Comparison of ENCODE assay signal across 8 cellular contexts in the genomic region with DNA sequence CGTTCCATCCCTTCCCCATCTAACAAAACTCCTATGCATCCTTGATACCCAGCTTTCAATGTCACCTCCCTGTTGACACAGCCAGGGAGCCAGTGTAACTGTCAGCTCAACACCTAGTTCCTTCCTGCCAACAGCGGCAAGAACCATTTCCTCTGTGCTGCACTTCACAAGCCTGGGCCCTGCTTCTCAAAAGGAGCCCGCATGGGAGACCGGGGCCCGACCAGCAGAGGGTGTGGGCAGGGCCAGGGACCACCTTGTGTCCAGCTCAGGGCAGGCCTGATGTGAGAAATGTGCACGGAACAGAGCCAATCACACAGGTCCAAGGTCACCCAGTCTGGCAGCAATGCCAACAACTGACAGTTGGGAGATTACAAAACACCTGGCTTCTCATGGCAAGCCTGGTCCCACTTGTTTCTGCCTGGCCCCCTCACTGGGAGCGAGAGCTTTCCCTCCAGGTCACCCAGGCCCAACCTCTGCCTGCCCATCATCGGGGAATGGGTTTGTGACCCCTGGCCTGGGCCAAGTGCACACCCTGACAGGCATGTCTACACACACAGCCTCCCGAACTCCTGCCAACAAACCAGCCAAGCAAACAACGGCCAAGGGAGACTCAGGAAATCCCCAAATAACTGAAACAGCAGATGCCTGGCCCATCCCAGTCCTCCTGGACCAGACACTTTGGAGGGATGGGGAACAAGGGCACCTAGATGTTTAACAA. TPM values are rescaled to one million over a fixed set of nuclear protein-coding genes. Genes with fewer than 3 reads are reported as not detected.
DNase-seq lines count a peak whose midpoint lies in the region; ATAC-seq, FAIRE-seq and TF ChIP-seq lines count a peak whose summit lies in the region.

No MANE protein-coding gene starts in this region.

- peaks cover 34% of the 10 kb centered on the region for H3K79me2 ChIP-seq in OCI-LY1 (ENCODE audit: insufficient read depth, low read length)
- peaks cover 43% of the 10 kb centered on the region for H3K79me2 ChIP-seq in K562 (ENCODE audit: control insufficient read depth, insufficient read depth, low read length)

- TF ChIP-seq POLR2A in K562 (conservative IDR thresholded peaks at IDR 0.05), result no peak

- DNase-seq in GM12865 (ENCODE audit: low read depth) (peak; percentile 65), K562 (ENCODE audit: extremely low read depth in 1 of 4, low spot score in 3 of 4) (no peak), memory B cell (ENCODE audit: low spot score in 2 of 2) (no peak), type B pancreatic cell (ENCODE audit: extremely low spot score, unreplicated experiment) (no peak), HuH-7.5 (ENCODE audit: low spot score) (no peak), OCI-M2 (lab: John Stamatoyannopoulos, UW; ENCODE audit: unreplicated experiment) (no peak)

- H3K36me3 Mint-ChIP-seq in memory B cell, result peaks cover 18% of the 10 kb centered on the region
- peaks cover 3% of the 10 kb centered on the region for H3K36me3 Mint-ChIP-seq in type B pancreatic cell

- H2AFZ ChIP-seq in OCI-LY1 (ENCODE audit: low read length) (no peak overlapping the region), K562 (ENCODE audit: low read depth, low read length) (no peak overlapping the region)

- H3K4me1 Mint-ChIP-seq in memory B cell (peaks cover 46% of the 10 kb centered on the region), type B pancreatic cell (ENCODE audit: unreplicated experiment) (peaks cover 29% of the 10 kb centered on the region)

- peaks cover 73% of the 10 kb centered on the region for H3K4me1 ChIP-seq in OCI-LY1 (ENCODE audit: insufficient read depth, low read length, severe bottlenecking)
- H3K4me1 ChIP-seq in K562 (replicated peaks in 1 of 2; ENCODE audit: control insufficient read depth in 2 of 2, insufficient read depth in 2 of 2, low read length in 2 of 2), result peaks cover 37 to 56% of the 10 kb centered on the region in 2 experiments

- no peaks in the 10 kb centered on the region for H4K20me1 ChIP-seq in OCI-LY1 (ENCODE audit: insufficient read depth, low read length)
- H4K20me1 ChIP-seq in K562 (replicated peaks; ENCODE audit: control insufficient read depth, insufficient read depth, low read length), result peaks cover 26% of the 10 kb centered on the region; the same call in 1 of the 2 replicates

- ATAC-seq in K562 (no peak), memory B cell (ENCODE audit: low read depth) (no peak), HG02763 (IDR thresholded peaks at IDR 0.05; ENCODE audit: unreplicated experiment) (no peak)

- peak overlapping the region; percentile 96 for H3K27ac ChIP-seq in OCI-LY1 (ENCODE audit: low read depth, low read length, poor library complexity, severe bottlenecking)
- H3K27ac ChIP-seq in K562 (ENCODE audit: extremely low read depth, low read depth, low read length), result peak overlapping the region; percentile 32; the same call in 2 of the 3 replicates

- no peak for TF ChIP-seq CTCF in GM12865 (IDR thresholded peaks at IDR 0.05; ENCODE audit: insufficient read depth, low read depth, low read length, missing control alignments)
- TF ChIP-seq CTCF in OCI-LY1 (IDR thresholded peaks at IDR 0.05; ENCODE audit: low read length), result peak; percentile 15; the same call in 1 of the 2 replicates
- TF ChIP-seq CTCF in K562 (IDR thresholded peaks at IDR 0.05 in 2 of 3, conservative IDR thresholded peaks at IDR 0.05 in 1 of 3; ENCODE audit: insufficient read depth in 2 of 3, low read depth in 1 of 3, low read length in 3 of 3), result no peak; a peak in 1 of 6 replicates
- TF ChIP-seq CTCF in type B pancreatic cell (conservative IDR thresholded peaks at IDR 0.05), result no peak

- in situ Hi-C loops in K562 (cut with MboI), result no loop called here

- H3K4me3 Mint-ChIP-seq in memory B cell (peak overlapping the region; percentile 97), type B pancreatic cell (peak overlapping the region; percentile 99)

- no peaks in the 10 kb centered on the region for H3K9me2 ChIP-seq in OCI-LY1 (ENCODE audit: low read depth, low read length)

- no peak for TF ChIP-seq RAD21 in K562 (CRISPR knock-in tag; conservative IDR thresholded peaks at IDR 0.05 in 1 of 2, IDR thresholded peaks at IDR 0.05 in 1 of 2)

- H3K9me1 ChIP-seq in K562 (ENCODE audit: control insufficient read depth, insufficient read depth, low read length), result peaks cover 4% of the 10 kb centered on the region

- CTCF ChIA-PET in K562 (lab: Yijun Ruan, JAX; ENCODE audit: low intra/inter-chr PET ratio), result no interaction called here

- no peak for FAIRE-seq in K562 (lab: Jason Lieb, UNC)

- H3K9me3 Mint-ChIP-seq in memory B cell (no peaks in the 10 kb centered on the region), type B pancreatic cell (no peaks in the 10 kb centered on the region)

- H3K4me3 ChIP-seq in GM12865 (ENCODE audit: low read depth, low read length) (peak overlapping the region; percentile 76), OCI-LY1 (ENCODE audit: low read depth, low read length, poor library complexity, severe bottlenecking) (peak overlapping the region; percentile 94), K562 (no peak overlapping the region)

- no peaks in the 10 kb centered on the region for H3K27me3 ChIP-seq in OCI-LY1 (ENCODE audit: insufficient read depth, low read length)
- no peaks in the 10 kb centered on the region for H3K27me3 ChIP-seq in K562 (ENCODE audit: control insufficient read depth in 2 of 2, insufficient read depth in 2 of 2, low read length in 2 of 2)

- no peaks in the 10 kb centered on the region for H3F3A ChIP-seq in OCI-LY1 (ENCODE audit: insufficient read depth, low read length)

- POLR2A ChIA-PET in K562 (lab: Yijun Ruan, JAX), result interaction anchor here (0.5 to 1.6 kb wide), 8 partner anchors 9 to 641 kb away, joined by 3 to 8 read pairs (median 4); a partner anchor contains a TSS

- no peaks in the 10 kb centered on the region for H3K27me3 Mint-ChIP-seq in memory B cell
- H3K27me3 Mint-ChIP-seq in type B pancreatic cell, result no peaks in the 10 kb centered on the region

- peaks cover 49% of the 10 kb centered on the region for H3K36me3 ChIP-seq in OCI-LY1 (ENCODE audit: insufficient read depth, low read length)
- peaks cover 59% of the 10 kb centered on the region; the same call in 2 of the 3 replicates for H3K36me3 ChIP-seq in K562 (ENCODE audit: control insufficient read depth, insufficient read depth, low read length)

- TF ChIP-seq EP300 in K562 (IDR thresholded peaks at IDR 0.05; ENCODE audit: low read length), result no peak

- no TSS peak for BruUV-seq in K562 (replicated peaks; lab: Mats Ljungman, UMichigan)

- peak overlapping the region; percentile 97 for H3K27ac Mint-ChIP-seq in memory B cell
- H3K27ac Mint-ChIP-seq in type B pancreatic cell, result peak overlapping the region; percentile 79

- 71% methylated on average over 10 of the region's 10 CpGs for WGBS in K562 (ENCODE audit: insufficient coverage, low coverage, missing lambda C conversion rate)

- H3K4me2 ChIP-seq in OCI-LY1 (ENCODE audit: low read length) (peak overlapping the region; percentile 95), K562 (ENCODE audit: insufficient read depth, low read length) (peak overlapping the region; percentile 99)

- intact Hi-C loops in K562 (cut with micrococcal nuclease), result no loop called here

- H3K9ac ChIP-seq in OCI-LY1 (ENCODE audit: low read length), result peak overlapping the region; percentile 99
- peak overlapping the region in 1 of 2 experiments; percentile 87; a peak in 3 of 4 replicates for H3K9ac ChIP-seq in K562 (ENCODE audit: insufficient read depth in 1 of 2, low read depth in 2 of 2, low read length in 2 of 2)

- H3K9me3 ChIP-seq in OCI-LY1 (ENCODE audit: low read length), result no peaks in the 10 kb centered on the region
- H3K9me3 ChIP-seq in K562 (replicated peaks; ENCODE audit: control insufficient read depth, insufficient read depth, low read depth, low read length), result no peaks in the 10 kb centered on the region

RNA-seq across cellular contexts. Expression of a gene that starts 3.1 kb away (rescaled TPM):
- 109 and 250 TPM in 2 replicates for total RNA-seq in K562 (2011; cell fraction: chromatin; rRNA removed; ENCODE audit: low replicate concordance)
- 141 and 156 TPM in 2 replicates for total RNA-seq in K562 (2011; cell fraction: nucleolus; rRNA removed)
- 127 and 128 TPM in 2 replicates for total RNA-seq in K562 (2011; cell fraction: nucleoplasm; rRNA removed)
- total RNA-seq in K562 (2014; rRNA removed) (14.8 and 19.7 TPM in 2 replicates), K562 (2014; rRNA removed; fragmentation: Illumina TruSeq; extraction: Trizol) (4.8 and 5.1 TPM in 2 replicates), K562 (2015; rRNA removed; fragmentation: Illumina TruSeq; extraction: Trizol) (7.2 and 7.5 TPM in 2 replicates), K562 (2021) (64.0 and 82.6 TPM in 2 replicates), type B pancreatic cell (ENCODE audit: low replicate concordance) (85.8 and 103 TPM in 2 replicates)
- polyA plus RNA-seq in K562 (2011; rRNA removed) (7.4 and 25.6 TPM in 2 replicates), K562 (2014; fragmentation: Illumina TruSeq; extraction: Trizol) (20.5 and 39.3 TPM in 2 replicates), K562 (2014; fragmentation: Nextera tagmentation; extraction: Ambion mirVana) (1 to 10 TPM; 1.6 to 2.5 TPM), K562 (2014; rRNA removed) (40.1 and 51.0 TPM in 2 replicates)
- 9.9 and 13.1 TPM in 2 replicates for polyA plus RNA-seq in K562 (2011; cell fraction: cytosol; rRNA removed)
- 196 and 219 TPM in 2 replicates for polyA plus RNA-seq in K562 (2011; cell fraction: nucleus; rRNA removed)
- 33.9 and 73.5 TPM in 2 replicates for polyA plus RNA-seq in K562 (2012)
- 2.8 and 3.0 TPM in 2 replicates for polyA minus RNA-seq in K562 (2011; rRNA and poly(A)+ RNA removed)
- 17.2 and 25.7 TPM in 2 replicates for polyA minus RNA-seq in K562 (2011; cell fraction: cytosol; rRNA and poly(A)+ RNA removed)
- polyA minus RNA-seq in K562 (2011; cell fraction: nucleus; rRNA and poly(A)+ RNA removed), result 40.7 and 48.8 TPM in 2 replicates

RNA-seq across cellular contexts. Expression of a gene that starts 15.1 kb away (rescaled TPM):
- 1.0 TPM in 1 of 2 replicates, not detected in the other for total RNA-seq in K562 (2011; cell fraction: chromatin; rRNA removed; ENCODE audit: low replicate concordance)
- total RNA-seq in K562 (2011; cell fraction: nucleolus; rRNA removed), result 0.13 and 0.17 TPM in 2 replicates
- 0.15 TPM in 1 of 2 replicates, not detected in the other for total RNA-seq in K562 (2011; cell fraction: nucleoplasm; rRNA removed)
- total RNA-seq in K562 (2014; rRNA removed) (0.04 and 0.09 TPM in 2 replicates), K562 (2014; rRNA removed; fragmentation: Illumina TruSeq; extraction: Trizol) (0.10 and 0.18 TPM in 2 replicates), K562 (2015; rRNA removed; fragmentation: Illumina TruSeq; extraction: Trizol) (0.22 and 0.23 TPM in 2 replicates), K562 (2021) (0.36 and 0.62 TPM in 2 replicates), type B pancreatic cell (ENCODE audit: low replicate concordance) (4.1 TPM in 2 replicates)
- polyA plus RNA-seq in K562 (2011; rRNA removed) (0.01 TPM in 1 of 2 replicates, not detected in the other), K562 (2014; fragmentation: Illumina TruSeq; extraction: Trizol) (0.01 and 0.04 TPM in 2 replicates), K562 (2014; fragmentation: Nextera tagmentation; extraction: Ambion mirVana) (not detected), K562 (2014; rRNA removed) (0.03 TPM in 1 of 2 replicates, not detected in the other)
- polyA plus RNA-seq in K562 (2011; cell fraction: cytosol; rRNA removed), result not detected in 2 replicates
- 0.06 and 0.18 TPM in 2 replicates for polyA plus RNA-seq in K562 (2011; cell fraction: nucleus; rRNA removed)
- polyA plus RNA-seq in K562 (2012), result 0.07 and 0.42 TPM in 2 replicates
- not detected in 2 replicates for polyA minus RNA-seq in K562 (2011; rRNA and poly(A)+ RNA removed)
- 0.67 TPM in 1 of 2 replicates, not detected in the other for polyA minus RNA-seq in K562 (2011; cell fraction: cytosol; rRNA and poly(A)+ RNA removed)
- 0.27 and 0.33 TPM in 2 replicates for polyA minus RNA-seq in K562 (2011; cell fraction: nucleus; rRNA and poly(A)+ RNA removed)
